Comparison of ENCODE assay signal across 20 cellular contexts in genomic region chr4:156255608-156256007, GRCh38.
DNase-seq lines count a peak whose midpoint lies in the region; TF ChIP-seq lines count a peak whose summit lies in the region.
"Had no signal": no experiment of that assay in that cellular context is flagged by ENCODE, and none has a peak within 500 bp of the region (broad histone marks: within the 10 kb centered on the region; RNA-seq: fewer than 3 reads in every experiment).

No MANE protein-coding gene starts in this region.

- TF ChIP-seq CTCF in fibroblast of villous mesenchyme (IDR thresholded peaks at IDR 0.05; ENCODE audit: insufficient read depth, low read depth, low read length) = no peak

- no peak overlapping the region for H3K4me3 ChIP-seq in fibroblast of villous mesenchyme (ENCODE audit: low read depth, low read length)
- H3K4me3 ChIP-seq: pancreas, SJCRH30 had no signal

- DNase-seq in NCI-H1436 (lab: John Stamatoyannopoulos, UW) (peak; percentile 46), NCI-H1436 treated with DMSO at 0.1 percent for 48 hours (lab: John Stamatoyannopoulos, UW) (no peak), NCI-H2227 treated with DMSO at 0.1 percent for 48 hours (lab: John Stamatoyannopoulos, UW) (peak; percentile 60), fibroblast of villous mesenchyme (ENCODE audit: low read depth) (peak; percentile 4), superior temporal gyrus (ENCODE audit: extremely low spot score) (peak; percentile 56), T-helper 2 cell (no peak), germinal center (ENCODE audit: low spot score) (no peak)
- DNase-seq in activated T-cell treated with anti-CD3 and anti-CD28 coated beads, Interleukin-2, amount 50 U/mL, for 48 hours = no peak
- DNase-seq: activated CD4-positive, alpha-beta T cell treated with anti-CD3 and anti-CD28 coated beads, Interleukin-2, amount 50 U/mL, for 48 hours; activated naive CD4-positive, alpha-beta T cell treated with Interleukin-2 at 50 U/mL for 16 hours; cerebellar nuclear complex; effector memory CD4-positive, alpha-beta T cell; left ventricle myocardium superior; NCI-H1048; NCI-H526; pancreas; SJCRH30; stimulated activated CD4-positive, alpha-beta T cell treated with anti-CD3 and anti-CD28 coated beads, Interleukin-2, amount 100 ng/mL, for 48 hours; stimulated activated naive CD8-positive, alpha-beta T cell treated with anti-CD3 and anti-CD28 coated beads, Interleukin-15, amount 100 ng/mL, for 72 hours; trophoblast cell had no signal

Comparison
In these comparisons a context has a peak if more than half of its experiments do, and no peak if none do; other contexts are left out.
1. DNase-seq: peak in NCI-H1436 (single experiment), NCI-H2227 treated with DMSO at 0.1 percent for 48 hours (single experiment), fibroblast of villous mesenchyme (single experiment) and superior temporal gyrus (single experiment); none in NCI-H1436 treated with DMSO at 0.1 percent for 48 hours (single experiment), T-helper 2 cell (0 of 5), activated T-cell treated with anti-CD3 and anti-CD28 coated beads, Interleukin-2, amount 50 U/mL, for 48 hours (0 of 2) and germinal center (single experiment).